Comparison of ENCODE assay signal across 2 cellular contexts in genomic region chrX:73916489-73916888, GRCh38.
TF ChIP-seq lines count a peak whose summit lies in the region.

No MANE protein-coding gene starts in this region.

TF ChIP-seq in IMR-90, 13 proteins besides CTCF, POLR2A, EP300 and RAD21:
- TF ChIP-seq RFX5 (IDR thresholded peaks at IDR 0.05; ENCODE audit: low read depth, low read length) = no peak
- TF ChIP-seq SMC3 (IDR thresholded peaks at IDR 0.05; ENCODE audit: low read depth, low read length) = no peak
- no peak for TF ChIP-seq NFE2L2 (IDR thresholded peaks at IDR 0.05; ENCODE audit: low read depth, low read length)
- TF ChIP-seq MXI1 (IDR thresholded peaks at IDR 0.05; ENCODE audit: borderline replicate concordance, low read depth, low read length) = no peak
- no peak for TF ChIP-seq USF2 (IDR thresholded peaks at IDR 0.05; ENCODE audit: low read depth, low read length)
- no peak for TF ChIP-seq MAZ (IDR thresholded peaks at IDR 0.05; ENCODE audit: borderline replicate concordance, low read depth, low read length)
- TF ChIP-seq BHLHE40 (IDR thresholded peaks at IDR 0.05; ENCODE audit: low read depth, low read length) = no peak
- TF ChIP-seq CHD1 (IDR thresholded peaks at IDR 0.05; ENCODE audit: low read depth, low read length) = no peak
- no peak for TF ChIP-seq ELK1 (IDR thresholded peaks at IDR 0.05; ENCODE audit: borderline replicate concordance, low read depth, low read length)
- TF ChIP-seq MAFK (IDR thresholded peaks at IDR 0.05; ENCODE audit: low read depth, low read length) = no peak
- TF ChIP-seq CEBPB (IDR thresholded peaks at IDR 0.05; ENCODE audit: low read depth, low read length) = no peak
- TF ChIP-seq RCOR1 (IDR thresholded peaks at IDR 0.05; ENCODE audit: insufficient replicate concordance, low read length) = no peak
- no peak for TF ChIP-seq FOS (IDR thresholded peaks at IDR 0.05; ENCODE audit: low read depth, low read length)

TF ChIP-seq in H1, 55 proteins besides CTCF, POLR2A, EP300 and RAD21:
- TF ChIP-seq NANOG (IDR thresholded peaks at IDR 0.05; ENCODE audit: insufficient read depth, low read depth, low read length, poor library complexity, severe bottlenecking) = no peak
